Comparison of ENCODE assay signal across 8 cellular contexts in the genomic region with DNA sequence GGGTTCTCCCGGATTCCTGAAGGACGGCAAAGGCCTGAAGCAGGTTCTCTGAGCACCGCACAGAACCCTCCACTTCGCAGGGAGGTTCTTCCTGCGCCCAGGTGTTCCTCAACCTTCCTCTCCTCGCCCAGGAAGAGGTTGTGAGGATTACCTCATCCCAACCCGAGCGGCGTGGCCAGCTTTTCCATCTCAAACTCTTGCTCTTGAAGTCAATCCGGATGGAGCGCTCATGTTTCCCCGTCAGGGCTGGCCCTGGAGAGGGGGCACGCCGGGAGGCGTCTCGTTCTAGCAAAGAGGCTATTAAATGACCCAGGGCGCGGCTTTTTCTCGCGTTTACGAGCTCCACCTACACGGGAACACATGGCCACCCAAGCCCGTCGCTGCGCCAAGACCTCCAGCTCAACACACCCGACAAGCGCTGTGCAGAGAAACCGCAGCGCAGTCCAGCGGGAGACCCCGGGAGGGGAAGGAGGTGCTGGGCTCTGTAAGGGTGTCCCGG. TPM values are rescaled to one million over a fixed set of nuclear protein-coding genes. Genes with fewer than 3 reads are reported as not detected.
A peak's percentile ranks its signal among the peaks of the same experiment; 100 is the strongest.
DNase-seq lines count a peak whose midpoint lies in the region; ATAC-seq, FAIRE-seq and TF ChIP-seq lines count a peak whose summit lies in the region.

No MANE protein-coding gene starts in this region.

- peak overlapping the region; percentile 82 for H3K4me3 Mint-ChIP-seq in chondrocyte (ENCODE audit: unreplicated experiment)
- peak overlapping the region; percentile 93 to 97 for H3K4me3 Mint-ChIP-seq in stimulated activated naive B cell treated with anti-CD40 and anti-IgM and Interleukin-4, amounts not matched to agents 10 μg/mL and 1 μg/mL and 100 μg/mL, for 72 hours

- no peaks in the 10 kb centered on the region for H3K27me3 Mint-ChIP-seq in chondrocyte (ENCODE audit: low read depth)
- no peaks in the 10 kb centered on the region for H3K27me3 Mint-ChIP-seq in stimulated activated naive B cell treated with anti-CD40 and anti-IgM and Interleukin-4, amounts not matched to agents 10 μg/mL and 1 μg/mL and 100 μg/mL, for 72 hours

- no peaks in the 10 kb centered on the region for H3K36me3 Mint-ChIP-seq in chondrocyte (ENCODE audit: low read depth)
- H3K36me3 Mint-ChIP-seq in stimulated activated naive B cell treated with anti-CD40 and anti-IgM and Interleukin-4, amounts not matched to agents 10 μg/mL and 1 μg/mL and 100 μg/mL, for 72 hours: peaks cover 9 to 20% of the 10 kb centered on the region in 2 donors

- no peak for TF ChIP-seq CTCF in GM10248 (IDR thresholded peaks at IDR 0.05; ENCODE audit: control extremely low read depth, extremely low read depth, low read depth, missing control alignments)
- TF ChIP-seq CTCF in chondrocyte (IDR thresholded peaks at IDR 0.05): peak; percentile 9

- no peaks in the 10 kb centered on the region for H3K27me3 ChIP-seq in H7 (ENCODE audit: control insufficient read depth, insufficient read depth, low read length)
- H3K27me3 ChIP-seq in layer of hippocampus (ENCODE audit: control insufficient read depth, insufficient read depth, low read length): no peaks in the 10 kb centered on the region

- peak overlapping the region; percentile 96 for H3K27ac ChIP-seq in layer of hippocampus (ENCODE audit: low read depth, low read length)

- peak overlapping the region; percentile 84 for H3K4me3 ChIP-seq in H7 (ENCODE audit: insufficient read depth, low read depth, low read length)

- H3K9me3 Mint-ChIP-seq in chondrocyte (ENCODE audit: low read depth): no peaks in the 10 kb centered on the region
- H3K9me3 Mint-ChIP-seq in stimulated activated naive B cell treated with anti-CD40 and anti-IgM and Interleukin-4, amounts not matched to agents 10 μg/mL and 1 μg/mL and 100 μg/mL, for 72 hours: no peaks in the 10 kb centered on the region

- POLR2A ChIA-PET in GM10248 (lab: Yijun Ruan, JAX): interaction anchor here (0.6 to 1.5 kb wide), 2 partner anchors 10 to 83 kb away, joined by 4 to 5 read pairs; no protein-coding TSS in a partner anchor

- CTCF ChIA-PET in GM10248 (lab: Yijun Ruan, JAX): interaction anchor here (0.9 to 1.2 kb wide), 3 partner anchors 34 to 43 kb away, joined by 3 read pairs; no protein-coding TSS in a partner anchor

- peaks cover 35% of the 10 kb centered on the region for H3K4me1 Mint-ChIP-seq in chondrocyte (ENCODE audit: low read depth)
- peaks cover 16 to 39% of the 10 kb centered on the region in 2 donors for H3K4me1 Mint-ChIP-seq in stimulated activated naive B cell treated with anti-CD40 and anti-IgM and Interleukin-4, amounts not matched to agents 10 μg/mL and 1 μg/mL and 100 μg/mL, for 72 hours

- peak; percentile 62 to 64 for ATAC-seq in stimulated activated naive B cell treated with anti-CD40 and anti-IgM and Interleukin-4, amounts not matched to agents 10 μg/mL and 1 μg/mL and 100 μg/mL, for 72 hours (replicated peaks)

- FAIRE-seq in RCC 7860 (lab: Jason Lieb, UNC): no peak

- H3K36me3 ChIP-seq in H7 (replicated peaks; ENCODE audit: control insufficient read depth, insufficient read depth, low read length): no peaks in the 10 kb centered on the region; the same call in 1 of the 2 replicates

- peak overlapping the region; percentile 98 for H3K27ac Mint-ChIP-seq in chondrocyte (ENCODE audit: unreplicated experiment)
- peak overlapping the region; percentile 95 for H3K27ac Mint-ChIP-seq in stimulated activated naive B cell treated with anti-CD40 and anti-IgM and Interleukin-4, amounts not matched to agents 10 μg/mL and 1 μg/mL and 100 μg/mL, for 72 hours

- peak; percentile 45 for DNase-seq in GM10248 (ENCODE audit: extremely low spot score)
- DNase-seq in H7: no peak
- DNase-seq in M059J (ENCODE audit: low read depth): peak; percentile 85
- DNase-seq in RCC 7860 (ENCODE audit: low spot score): peak; percentile 67
- DNase-seq in chondrocyte (ENCODE audit: low spot score): peak; percentile 94
- DNase-seq in stimulated activated naive B cell treated with anti-CD40 and anti-IgM and Interleukin-4, amounts not matched to agents 10 μg/mL and 1 μg/mL and 100 μg/mL, for 72 hours: no peak
- DNase-seq in OCI-M2 (lab: John Stamatoyannopoulos, UW; ENCODE audit: unreplicated experiment): no peak

RNA-seq across cellular contexts. Expression of gene RAB10, which starts 0.6 kb away (rescaled TPM):
- 92.6 and 101 TPM in 2 replicates for total RNA-seq in H7 (2014; rRNA removed; shearing (Covaris generic))
- 71.0 and 115 TPM in 2 replicates for total RNA-seq in M059J (2014; rRNA removed; shearing (Covaris generic))
- 148 to 162 TPM (median 153 TPM) in 3 replicates for total RNA-seq in chondrocyte

RNA-seq across cellular contexts. Expression of gene KIF3C, which starts 51.0 kb away (rescaled TPM):
- total RNA-seq in H7 (2014; rRNA removed; shearing (Covaris generic)): 24.7 and 27.5 TPM in 2 replicates
- 6.3 and 11.1 TPM in 2 replicates for total RNA-seq in M059J (2014; rRNA removed; shearing (Covaris generic))
- 34.4 to 38.6 TPM (median 37.3 TPM) in 3 replicates for total RNA-seq in chondrocyte

Comparison
In these comparisons a context has a peak if more than half of its experiments do, and no peak if none do; other contexts are left out.
1. DNase-seq: peak in GM10248 (single experiment), M059J (single experiment), RCC 7860 (single experiment) and chondrocyte (single experiment); none in H7 (single experiment), stimulated activated naive B cell treated with anti-CD40 and anti-IgM and Interleukin-4, amounts not matched to agents 10 μg/mL and 1 μg/mL and 100 μg/mL, for 72 hours (single experiment) and OCI-M2 (single experiment).